9 cellular contexts compared by ENCODE assay signal in the genomic region with DNA sequence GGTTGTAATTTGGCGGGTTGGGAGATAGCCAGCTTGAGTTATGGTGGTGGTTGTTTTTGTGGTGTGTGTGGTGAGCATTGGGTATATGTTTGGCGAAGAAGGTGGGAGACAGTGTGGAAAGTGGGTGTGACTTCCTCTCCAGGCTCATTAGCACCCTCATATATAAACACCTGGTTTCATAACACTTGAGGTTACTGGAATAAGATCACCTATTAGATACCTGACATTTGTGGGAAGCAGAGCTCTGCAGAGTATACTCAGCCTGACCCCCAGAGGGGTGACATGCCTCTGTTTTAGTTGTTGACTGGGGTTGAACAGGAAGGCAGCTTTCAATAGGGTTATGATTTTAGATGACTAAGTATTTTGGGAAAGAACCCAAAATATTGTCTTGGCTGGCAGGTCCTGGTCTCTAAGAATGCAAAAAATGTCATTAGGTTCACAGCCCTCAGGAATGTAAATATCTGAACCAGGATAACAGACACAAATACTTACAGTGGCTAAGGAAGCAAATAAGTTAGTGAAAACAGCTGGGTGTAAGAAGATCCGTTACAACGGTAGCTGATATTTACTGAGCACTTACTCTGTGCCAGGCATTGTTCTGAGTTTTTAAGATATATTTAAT. TPM values are rescaled to one million over a fixed set of nuclear protein-coding genes. Genes with fewer than 3 reads are reported as not detected.
A peak's percentile ranks its signal among the peaks of the same experiment; 100 is the strongest.
DNase-seq lines count a peak whose midpoint lies in the region; ATAC-seq and TF ChIP-seq lines count a peak whose summit lies in the region.
"Had no signal": no experiment of that assay in that cellular context is flagged by ENCODE, and none has a peak within 500 bp of the region (broad histone marks: within the 10 kb centered on the region; RNA-seq: fewer than 3 reads in every experiment).

No MANE protein-coding gene starts in this region.

- ATAC-seq in body of pancreas (peak; percentile 78), upper lobe of right lung (peak; percentile 80), GM18498 (IDR thresholded peaks at IDR 0.05; ENCODE audit: unreplicated experiment) (no peak)

- no peak overlapping the region for H3K4me3 Mint-ChIP-seq in activated naive CD4-positive, alpha-beta T cell treated with anti-CD3 and anti-CD28 coated beads for 36 hours

- H3K9me3 Mint-ChIP-seq in activated naive CD4-positive, alpha-beta T cell treated with anti-CD3 and anti-CD28 coated beads for 36 hours = peaks cover 12% of the 10 kb centered on the region

- H3K36me3 ChIP-seq in body of pancreas (replicated peaks in 1 of 2; ENCODE audit: insufficient read depth in 1 of 2, low read depth in 2 of 2) (no peaks in the 10 kb centered on the region), upper lobe of right lung (no peaks in the 10 kb centered on the region)

- no peak overlapping the region for H3K27ac Mint-ChIP-seq in activated naive CD4-positive, alpha-beta T cell treated with anti-CD3 and anti-CD28 coated beads for 36 hours

- H3K9me3 ChIP-seq in body of pancreas = no peaks in the 10 kb centered on the region
- H3K9me3 ChIP-seq in upper lobe of right lung = no peaks in the 10 kb centered on the region

- CTCF ChIA-PET in activated naive CD4-positive, alpha-beta T cell treated with anti-CD3 and anti-CD28 coated beads for 36 hours (lab: Charles Lee) = no interaction called here

- H3K27me3 ChIP-seq in body of pancreas = no peaks in the 10 kb centered on the region
- no peaks in the 10 kb centered on the region for H3K27me3 ChIP-seq in upper lobe of right lung

- peaks cover 8% of the 10 kb centered on the region for H3K4me1 Mint-ChIP-seq in activated naive CD4-positive, alpha-beta T cell treated with anti-CD3 and anti-CD28 coated beads for 36 hours (ENCODE audit: low read depth)

- no peaks in the 10 kb centered on the region for H3K27me3 Mint-ChIP-seq in activated naive CD4-positive, alpha-beta T cell treated with anti-CD3 and anti-CD28 coated beads for 36 hours (ENCODE audit: low read depth)

- no peak overlapping the region for H3K4me3 ChIP-seq in body of pancreas
- H3K4me3 ChIP-seq in upper lobe of right lung = no peak overlapping the region

- no peak for TF ChIP-seq POLR2A in body of pancreas (IDR thresholded peaks at IDR 0.05)

- DNase-seq in activated naive CD4-positive, alpha-beta T cell treated with anti-CD3 and anti-CD28 coated beads for 36 hours = peak; percentile 21
- DNase-seq in activated naive CD4-positive, alpha-beta T cell (lab: John Stamatoyannopoulos, UW) = no peak
- DNase-seq in body of pancreas (peak in 1 of 4 donors; percentile 16), kidney tubule cell (ENCODE audit: low spot score) (peak; percentile 98), upper lobe of right lung (no peak), activated T-cell treated with anti-CD3 and anti-CD28 coated beads for 4 hours (no peak), NCI-H82 treated with DMSO at 0.1 percent for 48 hours (lab: John Stamatoyannopoulos, UW; ENCODE audit: unreplicated experiment) (no peak)

- intact Hi-C loops in activated naive CD4-positive, alpha-beta T cell treated with anti-CD3 and anti-CD28 coated beads for 36 hours (cut with micrococcal nuclease) = no loop called here
- intact Hi-C loops in body of pancreas (cut with DNase I) = loop anchor here (5.0 kb wide), 1 partner anchor 58 kb away; no protein-coding TSS in a partner anchor
- intact Hi-C loops in upper lobe of right lung (cut with DNase I) = no loop called here

- WGBS in body of pancreas, 2 donors = 41 to 52% methylated on average over 4 of the region's 4 CpGs

- H3K36me3 Mint-ChIP-seq in activated naive CD4-positive, alpha-beta T cell treated with anti-CD3 and anti-CD28 coated beads for 36 hours (ENCODE audit: low read depth) = no peaks in the 10 kb centered on the region

- H3K27ac ChIP-seq in body of pancreas (peak overlapping the region in 2 of 4 donors; percentile 47 to 61), upper lobe of right lung (peak overlapping the region; percentile 21)
- H3K27ac ChIP-seq: C4-2B had no signal

- TF ChIP-seq CTCF in body of pancreas (IDR thresholded peaks at IDR 0.05) (no peak), upper lobe of right lung (IDR thresholded peaks at IDR 0.05) (no peak)

- H3K4me1 ChIP-seq in body of pancreas (peaks cover 6% of the 10 kb centered on the region), upper lobe of right lung (peaks cover 12% of the 10 kb centered on the region)

RNA-seq across cellular contexts. Expression of gene EFCAB13, which starts 18.3 kb away (rescaled TPM):
- 1 to 10 TPM; 7.0 to 7.1 TPM for total RNA-seq in activated naive CD4-positive, alpha-beta T cell treated with anti-CD3 and anti-CD28 coated beads for 36 hours
- total RNA-seq in body of pancreas (10 to 100 TPM in 1 of 2 donors, 1 to 10 TPM in 1; 2.6 to 10.6 TPM), upper lobe of right lung (11.8 TPM)

RNA-seq across cellular contexts. Expression of gene ITGB3, which starts 51.8 kb away (rescaled TPM):
- total RNA-seq in activated naive CD4-positive, alpha-beta T cell treated with anti-CD3 and anti-CD28 coated beads for 36 hours = not detected
- 1 to 10 TPM; 2.0 to 2.1 TPM for total RNA-seq in body of pancreas
- 6.6 TPM for total RNA-seq in upper lobe of right lung

Comparison
In these comparisons a context has a peak if more than half of its experiments do, and no peak if none do; other contexts are left out.
1. DNase-seq: peak in activated naive CD4-positive, alpha-beta T cell treated with anti-CD3 and anti-CD28 coated beads for 36 hours (single experiment) and kidney tubule cell (single experiment); none in activated naive CD4-positive, alpha-beta T cell (0 of 4), upper lobe of right lung (single experiment), activated T-cell treated with anti-CD3 and anti-CD28 coated beads for 4 hours (single experiment) and NCI-H82 treated with DMSO at 0.1 percent for 48 hours (single experiment).